In the genomic region with DNA sequence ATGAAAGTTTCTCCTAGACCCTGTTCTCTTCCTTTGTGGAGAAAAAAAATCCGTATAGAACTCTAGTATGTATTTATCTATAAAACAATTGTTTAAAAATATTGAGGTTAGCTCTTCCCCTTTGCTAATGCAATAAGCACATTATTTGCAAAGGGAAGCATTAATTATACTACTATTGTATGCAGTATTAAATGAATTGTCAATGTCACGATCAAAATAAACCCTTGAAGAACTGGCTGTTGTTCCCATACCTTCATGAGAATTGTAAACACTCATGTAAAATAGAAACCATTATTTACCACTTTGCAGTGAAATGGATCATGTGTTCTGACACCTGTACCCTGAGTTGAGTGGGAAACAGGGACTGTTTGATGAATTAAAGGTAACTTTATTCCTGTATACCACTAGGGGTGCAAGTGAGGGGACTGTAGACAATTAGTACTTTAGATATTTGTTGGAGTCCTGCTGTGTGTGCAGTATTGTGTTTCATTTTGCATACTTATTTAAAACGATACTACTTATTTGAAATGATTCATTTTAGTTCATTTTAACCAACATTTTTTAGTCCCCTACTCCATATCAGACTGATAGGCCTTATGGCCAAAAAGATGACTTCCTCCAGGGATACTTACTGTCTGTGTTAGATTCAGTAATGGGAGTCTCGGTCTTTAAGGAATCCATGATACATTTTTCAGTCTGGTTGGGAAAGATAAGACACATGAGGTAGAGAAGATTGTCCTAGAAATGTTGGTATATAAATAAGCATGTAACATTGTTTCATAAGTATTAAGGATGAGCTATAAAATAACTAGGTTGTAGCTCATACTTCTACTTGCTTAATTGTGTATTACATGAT, we compare ENCODE assay signal across 8 cellular contexts. TPM values are rescaled to one million over a fixed set of nuclear protein-coding genes. Genes with fewer than 3 reads are reported as not detected.
A peak's percentile ranks its signal among the peaks of the same experiment; 100 is the strongest.
DNase-seq lines count a peak whose midpoint lies in the region; ATAC-seq and TF ChIP-seq lines count a peak whose summit lies in the region.

No MANE protein-coding gene starts in this region.

- peaks cover 13 to 25% (median 20%) of the 10 kb centered on the region in 4 donors for H3K4me1 Mint-ChIP-seq in CD4-positive, CD25-positive, alpha-beta regulatory T cell

- H3K4me1 ChIP-seq in CD4-positive, CD25-positive, alpha-beta regulatory T cell (ENCODE audit: control insufficient read depth, insufficient read depth, low read length, poor library complexity, severe bottlenecking) = peaks cover 5% of the 10 kb centered on the region
- H3K4me1 ChIP-seq in RWPE2 (ENCODE audit: insufficient read depth, poor library complexity, severe bottlenecking) = peaks cover 17% of the 10 kb centered on the region
- H3K4me1 ChIP-seq in hepatocyte (ENCODE audit: insufficient read depth) = no peaks in the 10 kb centered on the region
- H3K4me1 ChIP-seq in stomach = peaks cover 0 to 32% (median 19%) of the 10 kb centered on the region in 4 donors

- H3K36me3 Mint-ChIP-seq in CD4-positive, CD25-positive, alpha-beta regulatory T cell = peaks cover 5% of the 10 kb centered on the region

- H3K9me2 ChIP-seq in hepatocyte (replicated peaks; ENCODE audit: insufficient read depth) = no peaks in the 10 kb centered on the region

- peaks cover 94% of the 10 kb centered on the region for H3K79me2 ChIP-seq in hepatocyte

- H3K27ac ChIP-seq in CD4-positive, CD25-positive, alpha-beta regulatory T cell (ENCODE audit: insufficient read depth, low read length, poor library complexity, severe bottlenecking) = no peak overlapping the region
- H3K27ac ChIP-seq in RWPE2 (ENCODE audit: poor library complexity, severe bottlenecking) (no peak overlapping the region), hepatocyte (no peak overlapping the region), stomach (no peak overlapping the region)

- no peak for TF ChIP-seq POLR2A in stomach (IDR thresholded peaks at IDR 0.05)

- H3K9me3 Mint-ChIP-seq in CD4-positive, CD25-positive, alpha-beta regulatory T cell = no peaks in the 10 kb centered on the region

- H2AFZ ChIP-seq in hepatocyte = no peak overlapping the region

- H3K9me3 ChIP-seq in CD4-positive, CD25-positive, alpha-beta regulatory T cell (ENCODE audit: control insufficient read depth in 2 of 2, low read length in 2 of 2) = no peaks in the 10 kb centered on the region
- H3K9me3 ChIP-seq in RWPE2 (ENCODE audit: severe bottlenecking) (no peaks in the 10 kb centered on the region), hepatocyte (ENCODE audit: low read depth) (no peaks in the 10 kb centered on the region), stomach (no peaks in the 10 kb centered on the region)

- TF ChIP-seq EP300 in stomach (IDR thresholded peaks at IDR 0.05) = no peak

- no peaks in the 10 kb centered on the region for H3K27me3 ChIP-seq in CD4-positive, CD25-positive, alpha-beta regulatory T cell (ENCODE audit: control insufficient read depth, insufficient read depth, low read length)
- H3K27me3 ChIP-seq in RWPE2 (ENCODE audit: insufficient read depth, poor library complexity, severe bottlenecking) (no peaks in the 10 kb centered on the region), hepatocyte (no peaks in the 10 kb centered on the region), stomach (no peaks in the 10 kb centered on the region)

- peak; percentile 64 for TF ChIP-seq CTCF in RWPE2 (IDR thresholded peaks at IDR 0.05; ENCODE audit: poor library complexity, severe bottlenecking)
- peak; percentile 38 for TF ChIP-seq CTCF in hepatocyte (IDR thresholded peaks at IDR 0.05; ENCODE audit: poor library complexity)
- TF ChIP-seq CTCF in stomach (IDR thresholded peaks at IDR 0.05) = peak in 2 of 7 experiments; percentile 21 to 41

- peak; percentile 63 to 69 for ATAC-seq in CD4-positive, CD25-positive, alpha-beta regulatory T cell (ENCODE audit: low read depth in 2 of 2)
- ATAC-seq in GM18868 (IDR thresholded peaks at IDR 0.05; ENCODE audit: unreplicated experiment) (peak; percentile 73), HG03135 (IDR thresholded peaks at IDR 0.05; ENCODE audit: unreplicated experiment) (peak; percentile 64), RWPE2 (ENCODE audit: low read depth) (0 out of 3 replicates have a peak, but pooled peaks have one; percentile 48)

- H3K36me3 ChIP-seq in CD4-positive, CD25-positive, alpha-beta regulatory T cell (ENCODE audit: control insufficient read depth, insufficient read depth, low read length) = no peaks in the 10 kb centered on the region
- H3K36me3 ChIP-seq in RWPE2 (ENCODE audit: low read depth) (peaks cover 20% of the 10 kb centered on the region), hepatocyte (replicated peaks; ENCODE audit: insufficient read depth, low read depth) (no peaks in the 10 kb centered on the region), stomach (peaks cover 0 to 5% (median 0%) of the 10 kb centered on the region in 4 donors)

- H3K4me3 ChIP-seq in CD4-positive, CD25-positive, alpha-beta regulatory T cell (ENCODE audit: low read depth, low read length) = no peak overlapping the region
- H3K4me3 ChIP-seq in RWPE2 (ENCODE audit: severe bottlenecking) = no peak overlapping the region
- no peak overlapping the region for H3K4me3 ChIP-seq in hepatocyte
- no peak overlapping the region for H3K4me3 ChIP-seq in stomach

- H3K4me2 ChIP-seq in hepatocyte = no peak overlapping the region

- no peak overlapping the region for H3K27ac Mint-ChIP-seq in CD4-positive, CD25-positive, alpha-beta regulatory T cell

- WGBS in hepatocyte (ENCODE audit: low lambda C conversion rate, missing lambda C conversion rate) = 93% methylated on average over 4 of the region's 4 CpGs
- 83 to 90% (median 86%) methylated on average over 4 of the region's 4 CpGs for WGBS in stomach, 5 donors

- H3K27me3 Mint-ChIP-seq in CD4-positive, CD25-positive, alpha-beta regulatory T cell = no peaks in the 10 kb centered on the region

- DNase-seq in CD4-positive, CD25-positive, alpha-beta regulatory T cell = peak in 2 of 3 donors; percentile 28 to 53
- DNase-seq in RWPE2 (ENCODE audit: low spot score) = no peak
- DNase-seq in hepatocyte (ENCODE audit: low spot score) = peak; percentile 15
- no peak for DNase-seq in stomach
- no peak for DNase-seq in activated naive CD4-positive, alpha-beta T cell (lab: John Stamatoyannopoulos, UW)
- DNase-seq in NK-92 treated with Interleukin-12 subunit alpha and Interleukin-12 subunit beta, amount 100 ng/mL, for 24 hours (lab: John Stamatoyannopoulos, UW) = no peak

- peak overlapping the region in 1 of 4 donors; percentile 59 for H3K4me3 Mint-ChIP-seq in CD4-positive, CD25-positive, alpha-beta regulatory T cell

- H4K20me1 ChIP-seq in hepatocyte (ENCODE audit: insufficient read depth, poor library complexity, severe bottlenecking) = peaks cover 19% of the 10 kb centered on the region

- intact Hi-C loops in stomach (cut with DNase I; ENCODE audit: low total_unique reads) = no loop called here

RNA-seq across cellular contexts. Expression of a gene that starts 7.9 kb away (rescaled TPM):
- 21.9 TPM for total RNA-seq in CD4-positive, CD25-positive, alpha-beta regulatory T cell
- 10 to 100 TPM in 1 of 4 donors, 1 to 10 TPM in 3; 1.9 to 17.4 (median 3.4) TPM for polyA plus RNA-seq in CD4-positive, CD25-positive, alpha-beta regulatory T cell
- 32.2 and 43.3 TPM in 2 replicates for total RNA-seq in hepatocyte
- polyA plus RNA-seq in hepatocyte = 7.5 and 10.6 TPM in 2 replicates
- 100 to 1,000 TPM in 3 of 5 donors, 10 to 100 TPM in 2; 71.4 to 223 (median 131) TPM for total RNA-seq in stomach
- polyA plus RNA-seq in stomach = 10 to 100 TPM; 20.5 to 24.6 (median 21.4) TPM

RNA-seq across cellular contexts. Expression of a gene that starts 8.1 kb away (rescaled TPM):
- total RNA-seq in CD4-positive, CD25-positive, alpha-beta regulatory T cell = not detected
- not detected for polyA plus RNA-seq in CD4-positive, CD25-positive, alpha-beta regulatory T cell
- total RNA-seq in hepatocyte (1.6 and 2.2 TPM in 2 replicates), stomach (1 to 10 TPM in 1 of 5 donors, under 1 TPM in 1, not detected in 3; 0.43 to 1.3 TPM)
- polyA plus RNA-seq in hepatocyte (0.62 and 1.7 TPM in 2 replicates), stomach (under 1 TPM in 1 of 3 donors, not detected in 2; 0.25 TPM)

Comparison
In these comparisons a context has a peak if more than half of its experiments do, and no peak if none do; other contexts are left out.
1. DNase-seq: peak in CD4-positive, CD25-positive, alpha-beta regulatory T cell (2 of 3) and hepatocyte (single experiment); none in RWPE2 (single experiment), stomach (single experiment), activated naive CD4-positive, alpha-beta T cell (0 of 4) and NK-92 treated with Interleukin-12 subunit alpha and Interleukin-12 subunit beta, amount 100 ng/mL, for 24 hours (single experiment).
2. Peak in every context shown above with its lines, with median percentiles within 50 percentile points of each other: ATAC-seq.